Comparison of ENCODE assay signal across 15 cellular contexts in genomic region chr4:118173956-118174355, GRCh38.
DNase-seq lines count a peak whose midpoint lies in the region; ATAC-seq and TF ChIP-seq lines count a peak whose summit lies in the region.
"Had no signal": no experiment of that assay in that cellular context is flagged by ENCODE, and none has a peak within 500 bp of the region (broad histone marks: within the 10 kb centered on the region; RNA-seq: fewer than 3 reads in every experiment).

No MANE protein-coding gene starts in this region.

- no peaks in the 10 kb centered on the region for H3K9me3 ChIP-seq in CD4-positive, alpha-beta T cell (ENCODE audit: control insufficient read depth, low read length)
- H3K9me3 ChIP-seq in KOPT-K1 (ENCODE audit: insufficient read depth, low read length, poor library complexity, severe bottlenecking) = peaks cover 24% of the 10 kb centered on the region
- H3K9me3 ChIP-seq: thoracic aorta had no signal

- no peaks in the 10 kb centered on the region for H3K36me3 Mint-ChIP-seq in CD4-positive, alpha-beta T cell (ENCODE audit: low read depth)
- H3K36me3 Mint-ChIP-seq in WTC11 = no peaks in the 10 kb centered on the region
- H3K36me3 Mint-ChIP-seq: neural progenitor cell had no signal

- H3K27ac Mint-ChIP-seq in CD4-positive, alpha-beta T cell = peak overlapping the region; percentile 18
- no peak overlapping the region for H3K27ac Mint-ChIP-seq in WTC11
- H3K27ac Mint-ChIP-seq: activated T-helper 17 cell treated with anti-CD3 and anti-CD28 coated beads, Interleukin-2, amount 50 U/mL, for 72 hours; endodermal cell; neural progenitor cell had no signal

- CTCF ChIA-PET in CD4-positive, alpha-beta T cell (lab: Charles Lee) = no interaction called here
- CTCF ChIA-PET in WTC11 (lab: Charles Lee) = no interaction called here

- H3K4me3 ChIP-seq in astrocyte of the cerebellum (ENCODE audit: low read depth, low read length) = no peak overlapping the region
- H3K4me3 ChIP-seq: neural progenitor cell, thoracic aorta had no signal

- H3K4me1 Mint-ChIP-seq in CD4-positive, alpha-beta T cell (ENCODE audit: low read depth) = peaks cover 23% of the 10 kb centered on the region
- H3K4me1 Mint-ChIP-seq in WTC11 = peaks cover 9% of the 10 kb centered on the region
- H3K4me1 Mint-ChIP-seq: activated T-helper 17 cell treated with anti-CD3 and anti-CD28 coated beads, Interleukin-2, amount 50 U/mL, for 72 hours had no signal

- H3K36me3 ChIP-seq in KOPT-K1 (ENCODE audit: insufficient read depth, low read length) = peaks cover 48% of the 10 kb centered on the region
- H3K36me3 ChIP-seq: neural progenitor cell, thoracic aorta had no signal

- no peak overlapping the region for H3K4me3 Mint-ChIP-seq in CD4-positive, alpha-beta T cell
- no peak overlapping the region for H3K4me3 Mint-ChIP-seq in WTC11
- H3K4me3 Mint-ChIP-seq: activated T-helper 17 cell treated with anti-CD3 and anti-CD28 coated beads, Interleukin-2, amount 50 U/mL, for 72 hours; endodermal cell; neural progenitor cell had no signal

- no peaks in the 10 kb centered on the region for H3K27me3 Mint-ChIP-seq in CD4-positive, alpha-beta T cell
- H3K27me3 Mint-ChIP-seq in WTC11 (ENCODE audit: low read depth) = no peaks in the 10 kb centered on the region

- H3K9me3 Mint-ChIP-seq in CD4-positive, alpha-beta T cell = no peaks in the 10 kb centered on the region
- peaks cover 4% of the 10 kb centered on the region for H3K9me3 Mint-ChIP-seq in WTC11
- H3K9me3 Mint-ChIP-seq: activated T-helper 17 cell treated with anti-CD3 and anti-CD28 coated beads, Interleukin-2, amount 50 U/mL, for 72 hours; endodermal cell; neural progenitor cell had no signal

- no peak overlapping the region for H3K27ac ChIP-seq in CD4-positive, alpha-beta T cell (ENCODE audit: low read depth, low read length)
- H3K27ac ChIP-seq in KOPT-K1 (ENCODE audit: low read depth, low read length, poor library complexity, severe bottlenecking) = peak overlapping the region; percentile 98
- H3K27ac ChIP-seq: neural progenitor cell, thoracic aorta had no signal

- no peak for DNase-seq in CD4-positive, alpha-beta T cell
- peak; percentile 37 for DNase-seq in astrocyte of the cerebellum (ENCODE audit: low read depth)
- DNase-seq in myocyte (ENCODE audit: low read depth) = peak; percentile 11
- no peak for DNase-seq in ACHN
- DNase-seq in NCI-H1417 (lab: John Stamatoyannopoulos, UW) = no peak
- no peak for DNase-seq in WTC11 (ENCODE audit: low spot score)
- DNase-seq: DMS79 treated with DMSO at 0.1 percent for 48 hours; endodermal cell; NCI-H1436; stimulated activated CD4-positive, alpha-beta T cell treated with anti-CD3 and anti-CD28 coated beads, Interleukin-2, amount 100 ng/mL, for 48 hours had no signal

- peak; percentile 62 for ATAC-seq in CD4-positive, alpha-beta T cell (ENCODE audit: poor library complexity)
- ATAC-seq in HG02840 (IDR thresholded peaks at IDR 0.05; ENCODE audit: low FRiP score, unreplicated experiment) = no peak
- ATAC-seq in WTC11 = no peak
- ATAC-seq: activated T-helper 17 cell treated with anti-CD3 and anti-CD28 coated beads, Interleukin-2, amount 50 U/mL, for 72 hours had no signal

- intact Hi-C loops in CD4-positive, alpha-beta T cell (cut with DNase I, micrococcal nuclease) = no loop called here

- peaks cover 4% of the 10 kb centered on the region for H3K27me3 ChIP-seq in CD4-positive, alpha-beta T cell (ENCODE audit: control insufficient read depth, insufficient read depth, low read length)
- H3K27me3 ChIP-seq: neural progenitor cell had no signal

- in situ Hi-C loops in astrocyte of the cerebellum (cut with HindIII; ENCODE audit: low sequenced_read_pairs) (no loop called here), ACHN (cut with HindIII; ENCODE audit: low pct_ligation_motif_present, low pct_unique_long_range_greater_than_20kb, low sequenced_read_pairs) (no loop called here)

- no peak for TF ChIP-seq CTCF in CD4-positive, alpha-beta T cell (IDR thresholded peaks at IDR 0.05)
- TF ChIP-seq CTCF in astrocyte of the cerebellum (IDR thresholded peaks at IDR 0.05; ENCODE audit: low read depth, low read length, missing control alignments) = no peak
- no peak for TF ChIP-seq CTCF in WTC11 (IDR thresholded peaks at IDR 0.05)

- POLR2A ChIA-PET in CD4-positive, alpha-beta T cell (lab: Charles Lee) = no interaction called here
- POLR2A ChIA-PET in WTC11 (lab: Charles Lee) = no interaction called here

TF ChIP-seq in WTC11, 78 proteins besides CTCF, POLR2A, EP300 and RAD21:
- TF ChIP-seq MXD4 (CRISPR knock-in tag; IDR thresholded peaks at IDR 0.05; ENCODE audit: borderline replicate concordance) (no peak), ATF1 (CRISPR knock-in tag; IDR thresholded peaks at IDR 0.05) (no peak), CDX4 (CRISPR knock-in tag; IDR thresholded peaks at IDR 0.05; ENCODE audit: borderline replicate concordance) (no peak), ZNF423 (CRISPR knock-in tag; IDR thresholded peaks at IDR 0.05) (no peak), ZNF138 (CRISPR knock-in tag; conservative IDR thresholded peaks at IDR 0.05) (no peak), STAT6 (CRISPR knock-in tag; conservative IDR thresholded peaks at IDR 0.05; ENCODE audit: low read depth) (no peak), CREB1 (CRISPR knock-in tag; IDR thresholded peaks at IDR 0.05) (no peak), ZNF416 (CRISPR knock-in tag; IDR thresholded peaks at IDR 0.05) (no peak), NFATC4 (CRISPR knock-in tag; IDR thresholded peaks at IDR 0.05) (no peak), ZNF263 (CRISPR knock-in tag; IDR thresholded peaks at IDR 0.05; ENCODE audit: low read depth) (no peak), RELA (CRISPR knock-in tag; IDR thresholded peaks at IDR 0.05; ENCODE audit: borderline replicate concordance) (no peak), CREM (CRISPR knock-in tag; IDR thresholded peaks at IDR 0.05) (no peak), NR3C1 (CRISPR knock-in tag; conservative IDR thresholded peaks at IDR 0.05; ENCODE audit: low read depth) (no peak)
- TF ChIP-seq, protein P1, sequence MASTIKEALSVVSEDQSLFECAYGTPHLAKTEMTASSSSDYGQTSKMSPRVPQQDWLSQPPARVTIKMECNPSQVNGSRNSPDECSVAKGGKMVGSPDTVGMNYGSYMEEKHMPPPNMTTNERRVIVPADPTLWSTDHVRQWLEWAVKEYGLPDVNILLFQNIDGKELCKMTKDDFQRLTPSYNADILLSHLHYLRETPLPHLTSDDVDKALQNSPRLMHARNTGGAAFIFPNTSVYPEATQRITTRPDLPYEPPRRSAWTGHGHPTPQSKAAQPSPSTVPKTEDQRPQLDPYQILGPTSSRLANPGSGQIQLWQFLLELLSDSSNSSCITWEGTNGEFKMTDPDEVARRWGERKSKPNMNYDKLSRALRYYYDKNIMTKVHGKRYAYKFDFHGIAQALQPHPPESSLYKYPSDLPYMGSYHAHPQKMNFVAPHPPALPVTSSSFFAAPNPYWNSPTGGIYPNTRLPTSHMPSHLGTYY (CRISPR knock-in tag; IDR thresholded peaks at IDR 0.05) = no peak
- TF ChIP-seq, protein P2, sequence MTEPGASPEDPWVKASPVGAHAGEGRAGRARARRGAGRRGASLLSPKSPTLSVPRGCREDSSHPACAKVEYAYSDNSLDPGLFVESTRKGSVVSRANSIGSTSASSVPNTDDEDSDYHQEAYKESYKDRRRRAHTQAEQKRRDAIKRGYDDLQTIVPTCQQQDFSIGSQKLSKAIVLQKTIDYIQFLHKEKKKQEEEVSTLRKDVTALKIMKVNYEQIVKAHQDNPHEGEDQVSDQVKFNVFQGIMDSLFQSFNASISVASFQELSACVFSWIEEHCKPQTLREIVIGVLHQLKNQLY (CRISPR knock-in tag; IDR thresholded peaks at IDR 0.05) = no peak

Comparison
In these comparisons a context has a peak if more than half of its experiments do, and no peak if none do; other contexts are left out.
1. DNase-seq: peak in astrocyte of the cerebellum (single experiment) and myocyte (single experiment); none in CD4-positive, alpha-beta T cell (0 of 10), ACHN (single experiment), NCI-H1417 (0 of 3) and WTC11 (single experiment).